17 cellular contexts compared by ENCODE assay signal in genomic region chr11:125328181-125328580, GRCh38.
A peak's percentile ranks its signal among the peaks of the same experiment; 100 is the strongest.
DNase-seq lines count a peak whose midpoint lies in the region; ATAC-seq, FAIRE-seq and TF ChIP-seq lines count a peak whose summit lies in the region.
"Had no signal": no experiment of that assay in that cellular context is flagged by ENCODE, and none has a peak within 500 bp of the region (broad histone marks: within the 10 kb centered on the region; RNA-seq: fewer than 3 reads in every experiment).

No MANE protein-coding gene starts in this region.

- H3K4me3 ChIP-seq in H7 (ENCODE audit: insufficient read depth, low read depth, low read length): no peak overlapping the region
- H3K4me3 ChIP-seq in neuronal stem cell (ENCODE audit: low read length in 2 of 2): no peak overlapping the region
- H3K4me3 ChIP-seq: BLaER1 had no signal

- H3K4me1 ChIP-seq in neuronal stem cell (ENCODE audit: control insufficient read depth in 2 of 2, insufficient read depth in 1 of 2, low read depth in 1 of 2, low read length in 2 of 2): peaks cover 12 to 18% of the 10 kb centered on the region in 2 donors

- intact Hi-C loops in CD14-positive monocyte (cut with micrococcal nuclease): no loop called here

- H3K14ac ChIP-seq in neuronal stem cell (ENCODE audit: low read length): peak overlapping the region; percentile 73

- H3K4ac ChIP-seq in neuronal stem cell (ENCODE audit: low read length): no peak overlapping the region

- no peaks in the 10 kb centered on the region for H3K9me3 Mint-ChIP-seq in mesothelial cell of epicardium
- no peaks in the 10 kb centered on the region for H3K9me3 Mint-ChIP-seq in CD14-positive monocyte

- H3K18ac ChIP-seq in neuronal stem cell (ENCODE audit: low read length): peak overlapping the region; percentile 25

- H2BK12ac ChIP-seq in neuronal stem cell (ENCODE audit: low read length): no peak overlapping the region

- H2AK5ac ChIP-seq in neuronal stem cell (ENCODE audit: low read depth, low read length): no peak overlapping the region

- H3K27ac Mint-ChIP-seq in mesothelial cell of epicardium (peak overlapping the region; percentile 83), CD14-positive monocyte (no peak overlapping the region)

- H3K27me3 Mint-ChIP-seq in mesothelial cell of epicardium (ENCODE audit: low read depth) (peaks cover 1% of the 10 kb centered on the region), CD14-positive monocyte (ENCODE audit: low read depth in 3 of 3) (peaks cover 21 to 26% (median 22%) of the 10 kb centered on the region in 3 donors)

- no peak overlapping the region for H3K9ac ChIP-seq in neuronal stem cell (ENCODE audit: low read depth, low read length, poor library complexity)
- H3K9ac ChIP-seq: BLaER1 had no signal

- 100% methylated on average over 1 of the region's 1 CpG; no CpG with 5 or more reads in 1 of the 2 donors for WGBS in neuronal stem cell (ENCODE audit: extremely low coverage in 2 of 2, insufficient read length in 2 of 2, insufficient replicate concordance in 1 of 2), 2 donors

- H3K4me2 ChIP-seq in neuronal stem cell (ENCODE audit: insufficient read depth, low read length, poor library complexity, severe bottlenecking): no peak overlapping the region
- H3K4me2 ChIP-seq: BLaER1 had no signal

- H4K91ac ChIP-seq in neuronal stem cell (ENCODE audit: low read depth, low read length, poor library complexity): no peak overlapping the region

- H4K8ac ChIP-seq in neuronal stem cell (ENCODE audit: low read depth, low read length): no peak overlapping the region

- H3K9me3 ChIP-seq in neuronal stem cell (replicated peaks in 1 of 2; ENCODE audit: control insufficient read depth in 2 of 2, insufficient read depth in 1 of 2, low read depth in 1 of 2, low read length in 2 of 2): no peaks in the 10 kb centered on the region
- H3K9me3 ChIP-seq: BLaER1 had no signal

- no peak overlapping the region for H2AFZ ChIP-seq in neuronal stem cell (ENCODE audit: low read length)

- no peak overlapping the region for H2BK15ac ChIP-seq in neuronal stem cell (ENCODE audit: low read length)

- H3K27me3 ChIP-seq in H7 (ENCODE audit: control insufficient read depth, insufficient read depth, low read length) (no peaks in the 10 kb centered on the region), neuronal stem cell (ENCODE audit: control insufficient read depth in 3 of 3, insufficient read depth in 3 of 3, low read depth in 1 of 3, low read length in 3 of 3) (no peaks in the 10 kb centered on the region)
- H3K27me3 ChIP-seq: BLaER1 had no signal

- DNase-seq in H7 (peak; percentile 22), mesothelial cell of epicardium (ENCODE audit: low spot score in 2 of 2, unreplicated experiment in 2 of 2) (no peak), neuronal stem cell (ENCODE audit: low spot score) (no peak), RCC 7860 (ENCODE audit: low spot score) (no peak), CD14-positive monocyte (ENCODE audit: low spot score) (no peak)
- no peak for DNase-seq in stimulated activated naive CD4-positive, alpha-beta T cell (lab: John Stamatoyannopoulos, UW)
- DNase-seq: AML-193; Calu3; CD4-positive, CD25-positive, alpha-beta regulatory T cell; DMS 273 treated with DMSO at 0.1 percent for 48 hours; HCEC 1CT; IMR-90 had no signal

- no peak overlapping the region for H2BK120ac ChIP-seq in neuronal stem cell (ENCODE audit: low read depth, low read length)

- no peak overlapping the region for H2BK5ac ChIP-seq in neuronal stem cell (ENCODE audit: low read length)

- TF ChIP-seq CTCF in mesothelial cell of epicardium (IDR thresholded peaks at IDR 0.05; ENCODE audit: unreplicated experiment) (no peak), CD14-positive monocyte (IDR thresholded peaks at IDR 0.05) (no peak)

- H3K79me1 ChIP-seq in neuronal stem cell (ENCODE audit: low read depth, low read length): no peaks in the 10 kb centered on the region

- H3K4me1 Mint-ChIP-seq in mesothelial cell of epicardium (peaks cover 34% of the 10 kb centered on the region), CD14-positive monocyte (no peaks in the 10 kb centered on the region)
- H3K4me1 Mint-ChIP-seq: CD4-positive, CD25-positive, alpha-beta regulatory T cell had no signal

- H3K36me3 ChIP-seq in H7 (replicated peaks; ENCODE audit: control insufficient read depth, insufficient read depth, low read length): no peaks in the 10 kb centered on the region
- peaks cover 0 to 27% of the 10 kb centered on the region in 2 donors for H3K36me3 ChIP-seq in neuronal stem cell (replicated peaks in 1 of 2; ENCODE audit: control insufficient read depth in 2 of 2, insufficient read depth in 2 of 2, low read length in 2 of 2)
- H3K36me3 ChIP-seq: BLaER1 had no signal

- H3K4me3 Mint-ChIP-seq in mesothelial cell of epicardium (no peak overlapping the region), CD14-positive monocyte (no peak overlapping the region)
- H3K4me3 Mint-ChIP-seq: CD4-positive, CD25-positive, alpha-beta regulatory T cell had no signal

- no peak for ATAC-seq in HG03139 (IDR thresholded peaks at IDR 0.05; ENCODE audit: unreplicated experiment)

- H3K36me3 Mint-ChIP-seq in mesothelial cell of epicardium: peaks cover 2% of the 10 kb centered on the region
- H3K36me3 Mint-ChIP-seq in CD14-positive monocyte: no peaks in the 10 kb centered on the region
- H3K36me3 Mint-ChIP-seq: CD4-positive, CD25-positive, alpha-beta regulatory T cell had no signal

- no peak for FAIRE-seq in RCC 7860 (lab: Jason Lieb, UNC)
- FAIRE-seq: H1 had no signal

- no peak overlapping the region for H3K23ac ChIP-seq in neuronal stem cell (ENCODE audit: low read depth, low read length, poor library complexity)

- H3K27ac ChIP-seq in angular gyrus (ENCODE audit: low read depth, low read length) (peak overlapping the region; percentile 76), neuronal stem cell (replicated peaks; ENCODE audit: low read length) (no peak overlapping the region)
- H3K27ac ChIP-seq: 22Rv1, BLaER1 had no signal
